In the genomic region with DNA sequence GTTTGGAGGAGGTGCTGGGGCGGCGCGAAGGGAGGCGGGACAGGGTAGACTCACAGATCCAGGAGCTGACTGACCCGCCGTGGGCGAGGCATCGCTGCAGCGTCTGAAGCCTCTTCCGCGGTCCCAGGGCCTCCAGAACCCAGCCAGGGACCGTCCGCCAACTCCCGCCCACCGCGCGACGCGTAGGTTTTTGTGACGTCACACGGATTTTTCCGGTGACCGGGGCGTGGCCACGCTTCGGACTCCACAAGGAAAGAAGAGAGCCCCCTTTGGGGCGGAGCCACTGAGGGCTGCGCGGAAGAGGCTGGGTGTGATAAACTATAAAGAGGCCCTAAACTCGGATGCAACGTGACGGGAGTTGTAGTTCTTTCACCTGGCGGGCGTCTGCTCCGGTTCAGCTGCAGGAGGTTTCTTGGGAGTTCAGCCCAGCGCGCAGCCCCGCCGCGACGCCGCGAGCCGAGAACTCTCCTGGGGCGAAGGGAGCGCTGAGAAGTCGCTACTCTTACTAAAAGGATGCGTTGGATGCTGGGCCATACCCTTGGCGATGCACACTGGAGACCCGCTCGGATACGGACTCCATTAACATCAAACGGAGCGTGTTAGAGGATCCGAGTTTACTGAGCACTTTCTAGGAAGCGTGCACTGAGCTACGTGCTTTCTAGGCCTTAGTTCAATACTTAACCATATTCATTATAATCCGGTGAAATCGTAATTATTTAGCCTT, we compare ENCODE assay signal across 8 cellular contexts. TPM values are rescaled to one million over a fixed set of nuclear protein-coding genes. Genes with fewer than 3 reads are reported as not detected.
DNase-seq lines count a peak whose midpoint lies in the region; ATAC-seq and TF ChIP-seq lines count a peak whose summit lies in the region.

TSS of gene AMN1 (minus strand) at position 105 of the 724 bp plus-strand sequence. CDS start at position 92, 13 bp downstream.

- H3K27me3 ChIP-seq in thymus (ENCODE audit: control insufficient read depth, insufficient read depth): no peaks in the 10 kb centered on the region

- peak; percentile 40 for TF ChIP-seq POLR2A in GM10847 (IDR thresholded peaks at IDR 0.05; ENCODE audit: extremely low read depth, insufficient read length)

- H3K4me1 Mint-ChIP-seq in osteocyte (ENCODE audit: unreplicated experiment): peaks cover 34% of the 10 kb centered on the region

- peaks cover 15% of the 10 kb centered on the region for H3K4me1 ChIP-seq in thymus (ENCODE audit: control insufficient read depth, insufficient read depth, low read length)

- H3K36me3 Mint-ChIP-seq in osteocyte (ENCODE audit: unreplicated experiment): no peaks in the 10 kb centered on the region

- H3K9me3 ChIP-seq in thymus (ENCODE audit: control insufficient read depth): no peaks in the 10 kb centered on the region

- peak within 1 kb of the TSS; percentile 70 for H3K4me3 ChIP-seq in thymus (ENCODE audit: low read length)

- H3K27ac ChIP-seq in thymus (ENCODE audit: low read depth): peak within 1 kb of the TSS; percentile 97

- H3K9me3 Mint-ChIP-seq in osteocyte (ENCODE audit: unreplicated experiment): peaks cover 3% of the 10 kb centered on the region

- H3K4me3 Mint-ChIP-seq in osteocyte (ENCODE audit: unreplicated experiment): peak within 1 kb of the TSS; percentile 99

- ATAC-seq in HG02623 (IDR thresholded peaks at IDR 0.05; ENCODE audit: unreplicated experiment) (peak; percentile 94), Right ventricle myocardium inferior (peak; percentile 99)

- H3K36me3 ChIP-seq in thymus (ENCODE audit: control insufficient read depth, insufficient read depth): no peaks in the 10 kb centered on the region

- no peaks in the 10 kb centered on the region for H3K27me3 Mint-ChIP-seq in osteocyte (ENCODE audit: unreplicated experiment)

- intact Hi-C loops in Right ventricle myocardium inferior (cut with DNase I): loop anchor here (5.0 kb wide), 2 partner anchors 72 to 228 kb away; partner anchors contain the start of genes ETFBKMT and RESF1

- DNase-seq in NCI-H1105 treated with DMSO at 0.1 percent for 48 hours (lab: John Stamatoyannopoulos, UW) (peak; percentile 99), SKM-1 treated with dmso at 0.1 percent for 144 hours (lab: John Stamatoyannopoulos, UW; ENCODE audit: unreplicated experiment) (peak; percentile 86), Right ventricle myocardium inferior (ENCODE audit: missing footprints) (peak; percentile 100), osteocyte (ENCODE audit: extremely low spot score, unreplicated experiment) (peak; percentile 100)
- peak; percentile 95 for DNase-seq in activated naive CD8-positive, alpha-beta T cell treated with anti-CD3 and anti-CD28 coated beads, Interleukin-2, amount 50 U/mL, for 16 hours (ENCODE audit: low read depth, low spot score)

- under 1% methylated on average over 59 of the region's 59 CpGs for WGBS in thymus

- H3K27ac Mint-ChIP-seq in osteocyte (ENCODE audit: unreplicated experiment): peak within 1 kb of the TSS; percentile 97

- TF ChIP-seq CTCF in osteocyte (IDR thresholded peaks at IDR 0.05): peak; percentile 16

RNA-seq across cellular contexts. Expression of gene AMN1, which starts in this region (rescaled TPM):
- total RNA-seq in Right ventricle myocardium inferior (11.5 TPM), osteocyte (5.3 and 8.5 TPM in 2 replicates)
- polyA plus RNA-seq in thymus: 24.4 TPM

Comparison
In these comparisons a context has a peak if more than half of its experiments do, and no peak if none do; other contexts are left out.
1. Peak in every context shown above with its lines: DNase-seq, ATAC-seq, H3K4me3 ChIP-seq and H3K27ac ChIP-seq.